31 cellular contexts compared by ENCODE assay signal in genomic region chr11:102591160-102591718, GRCh38. TPM values are rescaled to one million over a fixed set of nuclear protein-coding genes. Genes with fewer than 3 reads are reported as not detected.
A peak's percentile ranks its signal among the peaks of the same experiment; 100 is the strongest.
DNase-seq lines count a peak whose midpoint lies in the region; ATAC-seq and TF ChIP-seq lines count a peak whose summit lies in the region.
"Had no signal": no experiment of that assay in that cellular context is flagged by ENCODE, and none has a peak within 500 bp of the region (broad histone marks: within the 10 kb centered on the region; RNA-seq: fewer than 3 reads in every experiment).

No MANE protein-coding gene starts in this region.

- DNase-seq in DMS53 (lab: John Stamatoyannopoulos, UW) (peak; percentile 37), DMS53 treated with DMSO at 0.1 percent for 48 hours (lab: John Stamatoyannopoulos, UW; ENCODE audit: unreplicated experiment) (no peak), HuH-7.5 (ENCODE audit: low spot score) (no peak), Calu3 (no peak)
- no peak for DNase-seq in stimulated activated naive B cell treated with anti-CD40 and anti-IgM and Interleukin-4, amounts not matched to agents 10 μg/mL and 1 μg/mL and 100 μg/mL, for 72 hours
- DNase-seq: activated B cell treated with CpG ODN at 0.5 μM for 24 hours; activated CD8-positive, alpha-beta memory T cell treated with anti-CD3 and anti-CD28 coated beads, Interleukin-2, amount 10 ng/mL, durations not matched to agents 7 days and 5 days; activated naive CD4-positive, alpha-beta T cell; adrenal gland; dorsolateral prefrontal cortex; EL; HFFc6; NCI-H1092; NCI-H187 treated with DMSO at 0.1 percent for 48 hours; NCI-H69; right lobe of liver; stimulated activated CD4-positive, alpha-beta T cell treated with anti-CD3 and anti-CD28 coated beads, Interleukin-2, amount 100 ng/mL, for 48 hours; SW 1271; T1000; upper lobe of right lung had no signal

- intact Hi-C loops in Calu3 (cut with micrococcal nuclease; ENCODE audit: unreplicated experiment), result no loop called here

- H3K27me3 Mint-ChIP-seq in stimulated activated naive B cell treated with anti-CD40 and anti-IgM and Interleukin-4, amounts not matched to agents 10 μg/mL and 1 μg/mL and 100 μg/mL, for 72 hours, result no peaks in the 10 kb centered on the region
- H3K27me3 Mint-ChIP-seq in Calu3 (ENCODE audit: unreplicated experiment), result no peaks in the 10 kb centered on the region
- H3K27me3 Mint-ChIP-seq: activated B cell treated with CpG ODN at 0.5 μM for 24 hours; activated CD8-positive, alpha-beta memory T cell treated with anti-CD3 and anti-CD28 coated beads, Interleukin-2, amount 10 ng/mL, durations not matched to agents 7 days and 5 days; brain had no signal

- H3K9me3 Mint-ChIP-seq in stimulated activated naive B cell treated with anti-CD40 and anti-IgM and Interleukin-4, amounts not matched to agents 10 μg/mL and 1 μg/mL and 100 μg/mL, for 72 hours, result peaks cover 4 to 7% of the 10 kb centered on the region in 2 donors
- no peaks in the 10 kb centered on the region for H3K9me3 Mint-ChIP-seq in Calu3 (ENCODE audit: low read depth, unreplicated experiment)
- H3K9me3 Mint-ChIP-seq: HFFc6 had no signal

- peaks cover 34 to 66% of the 10 kb centered on the region in 2 donors for H3K4me1 Mint-ChIP-seq in stimulated activated naive B cell treated with anti-CD40 and anti-IgM and Interleukin-4, amounts not matched to agents 10 μg/mL and 1 μg/mL and 100 μg/mL, for 72 hours
- no peaks in the 10 kb centered on the region for H3K4me1 Mint-ChIP-seq in Calu3 (ENCODE audit: low read depth, unreplicated experiment)
- H3K4me1 Mint-ChIP-seq: brain had no signal

- H3K4me3 Mint-ChIP-seq in stimulated activated naive B cell treated with anti-CD40 and anti-IgM and Interleukin-4, amounts not matched to agents 10 μg/mL and 1 μg/mL and 100 μg/mL, for 72 hours, result no peak overlapping the region
- H3K4me3 Mint-ChIP-seq in Calu3 (ENCODE audit: low read depth, unreplicated experiment), result no peak overlapping the region
- H3K4me3 Mint-ChIP-seq: activated B cell treated with CpG ODN at 0.5 μM for 24 hours; activated CD8-positive, alpha-beta memory T cell treated with anti-CD3 and anti-CD28 coated beads, Interleukin-2, amount 10 ng/mL, durations not matched to agents 7 days and 5 days; brain; HFFc6 had no signal

- ATAC-seq in HG02588 (IDR thresholded peaks at IDR 0.05; ENCODE audit: unreplicated experiment) (peak; percentile 39), HG03354 (IDR thresholded peaks at IDR 0.05; ENCODE audit: poor library complexity, severe bottlenecking, unreplicated experiment) (peak; percentile 25), HG03565 (IDR thresholded peaks at IDR 0.05; ENCODE audit: unreplicated experiment) (no peak)
- ATAC-seq in stimulated activated naive B cell treated with anti-CD40 and anti-IgM and Interleukin-4, amounts not matched to agents 10 μg/mL and 1 μg/mL and 100 μg/mL, for 72 hours (replicated peaks), result peak; percentile 43 to 51
- ATAC-seq: activated CD8-positive, alpha-beta memory T cell treated with anti-CD3 and anti-CD28 coated beads, Interleukin-2, amount 10 ng/mL, durations not matched to agents 7 days and 5 days; gastroesophageal sphincter; right lobe of liver; upper lobe of right lung had no signal

- TF ChIP-seq CTCF in Calu3 (IDR thresholded peaks at IDR 0.05; ENCODE audit: unreplicated experiment), result no peak

- BruUV-seq in Calu3 (replicated peaks; lab: Mats Ljungman, UMichigan), result no TSS peak

- CTCF ChIA-PET in Calu3 (lab: Charles Lee), result interaction anchor here (1.0 kb wide), 1 partner anchor 75 kb away, joined by 3 read pairs; no protein-coding TSS in a partner anchor

- H3K27ac Mint-ChIP-seq in stimulated activated naive B cell treated with anti-CD40 and anti-IgM and Interleukin-4, amounts not matched to agents 10 μg/mL and 1 μg/mL and 100 μg/mL, for 72 hours, result peak overlapping the region; percentile 95
- no peak overlapping the region for H3K27ac Mint-ChIP-seq in Calu3 (ENCODE audit: unreplicated experiment)
- H3K27ac Mint-ChIP-seq: activated CD8-positive, alpha-beta memory T cell treated with anti-CD3 and anti-CD28 coated beads, Interleukin-2, amount 10 ng/mL, durations not matched to agents 7 days and 5 days; activated T-cell treated with anti-CD3 and anti-CD28 coated beads, Interleukin-2, amount 50 U/mL, for 72 hours; brain; HFFc6 had no signal

- peaks cover 6 to 15% of the 10 kb centered on the region in 2 donors for H3K36me3 Mint-ChIP-seq in stimulated activated naive B cell treated with anti-CD40 and anti-IgM and Interleukin-4, amounts not matched to agents 10 μg/mL and 1 μg/mL and 100 μg/mL, for 72 hours
- H3K36me3 Mint-ChIP-seq in Calu3 (ENCODE audit: insufficient read depth, unreplicated experiment), result no peaks in the 10 kb centered on the region
- H3K36me3 Mint-ChIP-seq: brain had no signal

RNA-seq across cellular contexts. Expression of gene MMP20, which starts 33.9 kb away (rescaled TPM):
- total RNA-seq in Calu3 (2022), result not detected in 2 replicates
- total RNA-seq: activated B cell treated with CpG ODN at 0.5 μM for 24 hours; activated CD8-positive, alpha-beta memory T cell treated with anti-CD3 and anti-CD28 coated beads, Interleukin-2, amount 10 ng/mL, durations not matched to agents 7 days and 5 days; activated T-cell treated with anti-CD3 and anti-CD28 coated beads, Interleukin-2, amount 50 U/mL, for 72 hours; adrenal gland; cerebellum; dorsolateral prefrontal cortex; gastroesophageal sphincter; GM23248; hepatocyte; HFFc6; LHCN-M2; right lobe of liver; suprapubic skin; upper lobe of right lung had no signal
